ENCODE assay signal across 22 cellular contexts in genomic region chr6:101706576-101706975, GRCh38.
"Had no signal": no experiment of that assay in that cellular context is flagged by ENCODE, and none has a peak within 500 bp of the region (broad histone marks: within the 10 kb centered on the region; RNA-seq: fewer than 3 reads in every experiment).

No MANE protein-coding gene starts in this region.

- H3K4me3 ChIP-seq: coronary artery, gastrocnemius medialis, pancreas, right lobe of liver, suprapubic skin, transverse colon, vagina had no signal

- H3K9me3 Mint-ChIP-seq: effector memory CD8-positive, alpha-beta T cell; nephron had no signal

- H3K9me3 ChIP-seq: gastrocnemius medialis, pancreas, right lobe of liver, suprapubic skin, transverse colon, vagina had no signal

- H3K36me3 ChIP-seq: gastrocnemius medialis, pancreas, right lobe of liver, suprapubic skin, transverse colon, vagina had no signal

- H3K27me3 Mint-ChIP-seq: effector memory CD8-positive, alpha-beta T cell; naive thymus-derived CD4-positive, alpha-beta T cell; stimulated activated naive CD8-positive, alpha-beta T cell treated with anti-CD3 and anti-CD28 coated beads, Interleukin-15, amount 100 ng/mL, for 72 hours had no signal

- H3K4me3 Mint-ChIP-seq: effector memory CD8-positive, alpha-beta T cell; naive thymus-derived CD4-positive, alpha-beta T cell; nephron; stimulated activated naive CD8-positive, alpha-beta T cell treated with anti-CD3 and anti-CD28 coated beads, Interleukin-15, amount 100 ng/mL, for 72 hours had no signal

- H3K4me1 ChIP-seq: gastrocnemius medialis, pancreas, right lobe of liver, suprapubic skin, transverse colon, vagina had no signal

- H3K27ac Mint-ChIP-seq: effector memory CD8-positive, alpha-beta T cell; naive thymus-derived CD4-positive, alpha-beta T cell; nephron; stimulated activated naive CD8-positive, alpha-beta T cell treated with anti-CD3 and anti-CD28 coated beads, Interleukin-15, amount 100 ng/mL, for 72 hours had no signal

- H3K4me1 Mint-ChIP-seq: naive thymus-derived CD4-positive, alpha-beta T cell; nephron; stimulated activated naive CD8-positive, alpha-beta T cell treated with anti-CD3 and anti-CD28 coated beads, Interleukin-15, amount 100 ng/mL, for 72 hours had no signal

- DNase-seq: dermis blood vessel endothelial cell; effector memory CD8-positive, alpha-beta T cell; gastrocnemius medialis; head of caudate nucleus; kidney; mesendoderm; midbrain; naive thymus-derived CD4-positive, alpha-beta T cell; occipital lobe; pancreas; right lobe of liver; small intestine; stimulated activated CD4-positive, alpha-beta T cell treated with anti-CD3 and anti-CD28 coated beads, Interleukin-15, amount 100 ng/mL, for 24 hours; stimulated activated CD4-positive, alpha-beta T cell treated with anti-CD3 and anti-CD28 coated beads, Interleukin-2, amount 100 ng/mL, for 48 hours; stimulated activated naive CD4-positive, alpha-beta T cell; stimulated activated naive CD8-positive, alpha-beta T cell treated with anti-CD3 and anti-CD28 coated beads, Interleukin-15, amount 100 ng/mL, for 72 hours; transverse colon had no signal

- ATAC-seq: effector memory CD8-positive, alpha-beta T cell; gastrocnemius medialis; left lobe of liver; naive thymus-derived CD4-positive, alpha-beta T cell; pancreas; right lobe of liver; stimulated activated naive CD8-positive, alpha-beta T cell treated with anti-CD3 and anti-CD28 coated beads, Interleukin-15, amount 100 ng/mL, for 72 hours had no signal

- H3K27me3 ChIP-seq: gastrocnemius medialis, pancreas, right lobe of liver, suprapubic skin, transverse colon, vagina had no signal

- H3K36me3 Mint-ChIP-seq: naive thymus-derived CD4-positive, alpha-beta T cell had no signal

- H3K27ac ChIP-seq: coronary artery, gastrocnemius medialis, pancreas, right lobe of liver, suprapubic skin, transverse colon, vagina had no signal
